In the genomic region with DNA sequence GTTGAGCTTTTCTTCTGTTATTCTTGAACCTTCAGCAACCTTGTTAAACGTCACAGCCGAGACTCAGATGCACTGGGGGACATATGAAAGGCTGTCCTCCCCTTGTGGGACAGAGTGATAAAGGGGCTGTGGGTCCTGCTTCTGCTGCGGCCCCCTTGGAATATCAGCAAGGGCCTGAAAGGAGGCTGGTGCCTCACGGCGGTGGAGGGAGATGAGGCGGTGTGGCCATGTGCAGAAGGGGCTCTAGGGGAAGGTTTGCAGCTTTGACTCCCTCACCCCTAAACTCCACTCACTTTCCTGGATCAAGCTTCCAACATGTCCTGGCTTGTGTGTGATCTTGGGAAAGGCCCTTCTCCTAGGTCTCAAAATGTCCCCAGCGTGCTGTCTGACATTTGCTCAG, we compare ENCODE assay signal across 31 cellular contexts.
"Had no signal": no experiment of that assay in that cellular context is flagged by ENCODE, and none has a peak within 500 bp of the region (broad histone marks: within the 10 kb centered on the region; RNA-seq: fewer than 3 reads in every experiment).

No MANE protein-coding gene starts in this region.

- H3K27me3 ChIP-seq: ascending aorta, body of pancreas, MG63, Peyer's patch had no signal

- H3K36me3 ChIP-seq: ascending aorta, MG63, Peyer's patch, SJCRH30 had no signal

- H3K9me3 ChIP-seq: ascending aorta, body of pancreas, MG63, Peyer's patch, SJCRH30, SK-N-SH had no signal

- H3K4me1 ChIP-seq: ascending aorta, body of pancreas, Peyer's patch, SJCRH30 had no signal

- DNase-seq: activated CD4-positive, alpha-beta memory T cell treated with anti-CD3 and anti-CD28 coated beads, Interleukin-2, amount 10 ng/mL, durations not matched to agents 7 days and 5 days; activated CD4-positive, alpha-beta T cell treated with anti-CD3 and anti-CD28 coated beads for 36 hours; activated CD4-positive, alpha-beta T cell treated with anti-CD3 and anti-CD28 coated beads, Interleukin-2, amount 50 U/mL, for 1 hour; activated naive CD4-positive, alpha-beta T cell treated with anti-CD3 and anti-CD28 coated beads, Interleukin-2, amount 50 U/mL, for 16 hours; activated naive CD8-positive, alpha-beta T cell treated with anti-CD3 and anti-CD28 coated beads, Interleukin-2, amount 50 U/mL, for 24 hours; activated T-cell treated with anti-CD3 and anti-CD28 coated beads for 4 hours; activated T-cell treated with anti-CD3 and anti-CD28 coated beads, Interleukin-2, amount 50 U/mL, for 48 hours; amniotic stem cell; body of pancreas; central memory CD4-positive, alpha-beta T cell; MV-4-11; NCI-H1092 treated with DMSO at 0.1 percent for 48 hours; NCI-H1436; NCI-H1694 treated with DMSO at 0.1 percent for 48 hours; NCI-H2029 treated with DMSO at 0.1 percent for 48 hours; NCI-H345; NCI-H526 treated with DMSO at 0.1 percent for 48 hours; NCI-H82; OCI-M1; Right ventricle myocardium superior; SJCRH30; SK-N-SH; T-helper 1 cell had no signal

- H3K27ac Mint-ChIP-seq: activated CD4-positive, alpha-beta memory T cell treated with anti-CD3 and anti-CD28 coated beads, Interleukin-2, amount 10 ng/mL, durations not matched to agents 7 days and 5 days; activated CD4-positive, alpha-beta T cell treated with anti-CD3 and anti-CD28 coated beads for 36 hours; activated naive CD8-positive, alpha-beta T cell treated with anti-CD3 and anti-CD28 coated beads, Interleukin-2, amount 50 U/mL, for 24 hours; activated T-helper 17 cell treated with anti-CD3 and anti-CD28 coated beads, Interleukin-2, amount 50 U/mL, for 72 hours had no signal

- H3K4me3 Mint-ChIP-seq: activated CD4-positive, alpha-beta memory T cell treated with anti-CD3 and anti-CD28 coated beads, Interleukin-2, amount 10 ng/mL, durations not matched to agents 7 days and 5 days; activated CD4-positive, alpha-beta T cell treated with anti-CD3 and anti-CD28 coated beads for 36 hours; activated naive CD8-positive, alpha-beta T cell treated with anti-CD3 and anti-CD28 coated beads, Interleukin-2, amount 50 U/mL, for 24 hours; activated T-helper 17 cell treated with anti-CD3 and anti-CD28 coated beads, Interleukin-2, amount 50 U/mL, for 72 hours had no signal

- H3K4me2 ChIP-seq: KMS-11, SK-N-SH had no signal

- H3K9ac ChIP-seq: KMS-11, SK-N-SH had no signal

- H3K4me3 ChIP-seq: ascending aorta, body of pancreas, MG63, Peyer's patch, SJCRH30 had no signal

- H3K4me1 Mint-ChIP-seq: activated CD4-positive, alpha-beta memory T cell treated with anti-CD3 and anti-CD28 coated beads, Interleukin-2, amount 10 ng/mL, durations not matched to agents 7 days and 5 days; activated CD4-positive, alpha-beta T cell treated with anti-CD3 and anti-CD28 coated beads for 36 hours; activated naive CD8-positive, alpha-beta T cell treated with anti-CD3 and anti-CD28 coated beads, Interleukin-2, amount 50 U/mL, for 24 hours; activated T-helper 17 cell treated with anti-CD3 and anti-CD28 coated beads, Interleukin-2, amount 50 U/mL, for 72 hours had no signal

- H3K9me3 Mint-ChIP-seq: activated CD4-positive, alpha-beta memory T cell treated with anti-CD3 and anti-CD28 coated beads, Interleukin-2, amount 10 ng/mL, durations not matched to agents 7 days and 5 days; activated naive CD8-positive, alpha-beta T cell treated with anti-CD3 and anti-CD28 coated beads, Interleukin-2, amount 50 U/mL, for 24 hours; activated T-helper 17 cell treated with anti-CD3 and anti-CD28 coated beads, Interleukin-2, amount 50 U/mL, for 72 hours had no signal

- H3K27ac ChIP-seq: ascending aorta, body of pancreas, KMS-11, Peyer's patch, RWPE1, SJCRH30, VCaP had no signal

- FAIRE-seq: bronchial epithelial cell had no signal
